In genomic region chr1:54338479-54338878, GRCh38 we compare ENCODE assay signal across 24 cellular contexts.
A peak's percentile ranks its signal among the peaks of the same experiment; 100 is the strongest.
DNase-seq lines count a peak whose midpoint lies in the region; ATAC-seq and TF ChIP-seq lines count a peak whose summit lies in the region.
"Had no signal": no experiment of that assay in that cellular context is flagged by ENCODE, and none has a peak within 500 bp of the region (broad histone marks: within the 10 kb centered on the region; RNA-seq: fewer than 3 reads in every experiment).

No MANE protein-coding gene starts in this region.

- H3K9ac ChIP-seq in trophoblast cell (ENCODE audit: low read length) = no peak overlapping the region

- H4K12ac ChIP-seq in trophoblast cell (ENCODE audit: low read depth, low read length) = no peak overlapping the region

- H2AFZ ChIP-seq in trophoblast cell (ENCODE audit: insufficient read depth, low read length, poor library complexity) = no peak overlapping the region

- no peak overlapping the region for H3K18ac ChIP-seq in trophoblast cell (ENCODE audit: low read length)

- H3K36me3 Mint-ChIP-seq in activated CD8-positive, alpha-beta T cell treated with anti-CD3 and anti-CD28 coated beads, Interleukin-2, amount 10 ng/mL, durations not matched to agents 7 days and 5 days (ENCODE audit: low read depth) = peaks cover 14% of the 10 kb centered on the region
- peaks cover 5% of the 10 kb centered on the region for H3K36me3 Mint-ChIP-seq in activated CD8-positive, alpha-beta T cell treated with anti-CD3 and anti-CD28 coated beads for 36 hours (ENCODE audit: low read depth)
- peaks cover 6% of the 10 kb centered on the region for H3K36me3 Mint-ChIP-seq in endothelial cell (ENCODE audit: low read depth, unreplicated experiment)

- no peak overlapping the region for H4K91ac ChIP-seq in trophoblast cell (ENCODE audit: low read depth, low read length)

- H3K79me1 ChIP-seq in trophoblast cell (ENCODE audit: low read length) = peaks cover 10% of the 10 kb centered on the region

- H3K4me2 ChIP-seq in trophoblast cell (ENCODE audit: low read length) = no peak overlapping the region

- WGBS in trophoblast cell (ENCODE audit: extremely low coverage, insufficient coverage, insufficient read length) = no CpG with 5 or more reads among the region's 7 CpGs
- 94% methylated on average over 5 of the region's 7 CpGs for WGBS in right lobe of liver (ENCODE audit: insufficient coverage, low coverage, low lambda C conversion rate, missing lambda C conversion rate)

- CTCF ChIA-PET in activated CD8-positive, alpha-beta T cell treated with anti-CD3 and anti-CD28 coated beads, Interleukin-2, amount 10 ng/mL, durations not matched to agents 7 days and 5 days (lab: Charles Lee) = interaction anchor here (1.1 kb wide), 2 partner anchors 12 to 256 kb away, joined by 3 to 5 read pairs; no protein-coding TSS in a partner anchor
- CTCF ChIA-PET in activated CD8-positive, alpha-beta T cell treated with anti-CD3 and anti-CD28 coated beads for 36 hours (lab: Charles Lee) = interaction anchor here (1.1 to 1.2 kb wide), 2 partner anchors 12 to 170 kb away, joined by 3 to 5 read pairs; no protein-coding TSS in a partner anchor

- no peaks in the 10 kb centered on the region for H3K9me3 Mint-ChIP-seq in activated CD8-positive, alpha-beta T cell treated with anti-CD3 and anti-CD28 coated beads, Interleukin-2, amount 10 ng/mL, durations not matched to agents 7 days and 5 days (ENCODE audit: insufficient read depth)
- no peaks in the 10 kb centered on the region for H3K9me3 Mint-ChIP-seq in activated CD8-positive, alpha-beta T cell treated with anti-CD3 and anti-CD28 coated beads for 36 hours
- no peaks in the 10 kb centered on the region for H3K9me3 Mint-ChIP-seq in endothelial cell (ENCODE audit: unreplicated experiment)
- H3K9me3 Mint-ChIP-seq: activated B cell treated with CpG ODN at 0.5 μM for 24 hours; activated naive CD8-positive, alpha-beta T cell treated with anti-CD3 and anti-CD28 coated beads, Interleukin-2, amount 50 U/mL, for 24 hours; dendritic cell treated with granulocyte-macrophage colony-stimulating factor and Interleukin-4, amounts not matched to agents 40 ng/mL and 50 ng/mL, for 4 days; stimulated activated naive CD8-positive, alpha-beta T cell treated with anti-CD3 and anti-CD28 coated beads, Interleukin-15, Interleukin-2, amounts not matched to agents 100 ng/mL and 50 ng/mL, for 24 hours had no signal

- POLR2A ChIA-PET in activated CD8-positive, alpha-beta T cell treated with anti-CD3 and anti-CD28 coated beads, Interleukin-2, amount 10 ng/mL, durations not matched to agents 7 days and 5 days (lab: Charles Lee) = no interaction called here
- POLR2A ChIA-PET in activated CD8-positive, alpha-beta T cell treated with anti-CD3 and anti-CD28 coated beads for 36 hours (lab: Charles Lee) = interaction anchor here (1.0 kb wide), 1 partner anchor 56 kb away, joined by 3 read pairs; no protein-coding TSS in a partner anchor

- no peak overlapping the region for H3K23ac ChIP-seq in trophoblast cell (ENCODE audit: low read length)

- no peak overlapping the region for H3K4me3 Mint-ChIP-seq in activated CD8-positive, alpha-beta T cell treated with anti-CD3 and anti-CD28 coated beads, Interleukin-2, amount 10 ng/mL, durations not matched to agents 7 days and 5 days
- no peak overlapping the region for H3K4me3 Mint-ChIP-seq in activated CD8-positive, alpha-beta T cell treated with anti-CD3 and anti-CD28 coated beads for 36 hours
- no peak overlapping the region for H3K4me3 Mint-ChIP-seq in endothelial cell (ENCODE audit: unreplicated experiment)
- H3K4me3 Mint-ChIP-seq: activated B cell treated with CpG ODN at 0.5 μM for 24 hours; activated naive CD8-positive, alpha-beta T cell treated with anti-CD3 and anti-CD28 coated beads, Interleukin-2, amount 50 U/mL, for 24 hours; dendritic cell treated with granulocyte-macrophage colony-stimulating factor and Interleukin-4, amounts not matched to agents 40 ng/mL and 50 ng/mL, for 4 days; stimulated activated naive CD8-positive, alpha-beta T cell treated with anti-CD3 and anti-CD28 coated beads, Interleukin-15, Interleukin-2, amounts not matched to agents 100 ng/mL and 50 ng/mL, for 24 hours had no signal

- H3K4me3 ChIP-seq in SJSA1 (no peak overlapping the region), trophoblast cell (ENCODE audit: low read depth, low read length) (no peak overlapping the region), right lobe of liver (no peak overlapping the region)
- H3K4me3 ChIP-seq: psoas muscle, upper lobe of left lung had no signal

- no peak overlapping the region for H4K8ac ChIP-seq in trophoblast cell (ENCODE audit: low read depth, low read length)

- H2BK12ac ChIP-seq in trophoblast cell (ENCODE audit: low read length) = no peak overlapping the region

- ATAC-seq in activated CD8-positive, alpha-beta T cell treated with anti-CD3 and anti-CD28 coated beads, Interleukin-2, amount 10 ng/mL, durations not matched to agents 7 days and 5 days = no peak
- ATAC-seq in activated CD8-positive, alpha-beta T cell treated with anti-CD3 and anti-CD28 coated beads for 36 hours = no peak
- no peak for ATAC-seq in HG03565 (IDR thresholded peaks at IDR 0.05; ENCODE audit: unreplicated experiment)
- no peak for ATAC-seq in right lobe of liver
- ATAC-seq: activated naive CD8-positive, alpha-beta T cell treated with anti-CD3 and anti-CD28 coated beads, Interleukin-2, amount 50 U/mL, for 24 hours; foreskin keratinocyte; PC-3; psoas muscle had no signal

- H3K9me3 ChIP-seq in SJSA1 (replicated peaks) (no peaks in the 10 kb centered on the region), trophoblast cell (ENCODE audit: insufficient read depth, low read depth, low read length) (no peaks in the 10 kb centered on the region), right lobe of liver (no peaks in the 10 kb centered on the region)
- H3K9me3 ChIP-seq: psoas muscle, upper lobe of left lung had no signal

- H3K36me3 ChIP-seq in SJSA1 (peaks cover 23% of the 10 kb centered on the region), trophoblast cell (ENCODE audit: control insufficient read depth in 1 of 2, insufficient read depth in 2 of 2, low read length in 2 of 2) (peaks cover 11 to 13% of the 10 kb centered on the region in 2 experiments), right lobe of liver (no peaks in the 10 kb centered on the region)
- H3K36me3 ChIP-seq: upper lobe of left lung had no signal

- no peak for TF ChIP-seq POLR2A in right lobe of liver (IDR thresholded peaks at IDR 0.05)

- intact Hi-C loops in activated CD8-positive, alpha-beta T cell treated with anti-CD3 and anti-CD28 coated beads for 36 hours (cut with micrococcal nuclease) = no loop called here
- intact Hi-C loops in right lobe of liver (cut with DNase I) = no loop called here

- H3K79me2 ChIP-seq in trophoblast cell (ENCODE audit: control insufficient read depth, insufficient read depth, low read length, poor library complexity) = peaks cover 6% of the 10 kb centered on the region

- no peak overlapping the region for H2AK5ac ChIP-seq in trophoblast cell (ENCODE audit: low read length)

- H3K14ac ChIP-seq in trophoblast cell (ENCODE audit: low read length) = no peak overlapping the region

- H3K4ac ChIP-seq in trophoblast cell (ENCODE audit: low read depth, low read length) = peak overlapping the region; percentile 10

- H3K27ac ChIP-seq in SJSA1 (peak overlapping the region; percentile 47), trophoblast cell (ENCODE audit: low read depth, low read length) (no peak overlapping the region), right lobe of liver (no peak overlapping the region)
- H3K27ac ChIP-seq: 22Rv1, epithelial cell of prostate, foreskin keratinocyte, psoas muscle had no signal

- no peak for DNase-seq in activated CD8-positive, alpha-beta T cell treated with anti-CD3 and anti-CD28 coated beads, Interleukin-2, amount 10 ng/mL, durations not matched to agents 7 days and 5 days
- DNase-seq in activated CD8-positive, alpha-beta T cell treated with anti-CD3 and anti-CD28 coated beads for 36 hours = no peak
- no peak for DNase-seq in SJSA1 (ENCODE audit: low read depth in 1 of 2, low spot score in 2 of 2)
- no peak for DNase-seq in endothelial cell (ENCODE audit: low spot score)
- DNase-seq in trophoblast cell = no peak
- no peak for DNase-seq in HuH-7.5 (ENCODE audit: low spot score)
- no peak for DNase-seq in right lobe of liver
- DNase-seq: activated B cell treated with CpG ODN at 0.5 μM for 24 hours; activated CD8-positive, alpha-beta memory T cell treated with anti-CD3 and anti-CD28 coated beads for 24 hours; activated naive CD8-positive, alpha-beta T cell treated with anti-CD3 and anti-CD28 coated beads, Interleukin-2, amount 50 U/mL, for 24 hours; activated T-cell treated with anti-CD3 and anti-CD28 coated beads, Interleukin-2, amount 50 U/mL, for 48 hours; Calu3; foreskin keratinocyte; KG1; NCI-H1694; PC-3; psoas muscle; stimulated activated CD4-positive, alpha-beta T cell treated with anti-CD3 and anti-CD28 coated beads, Interleukin-2, amount 100 ng/mL, for 48 hours; upper lobe of left lung had no signal

- TF ChIP-seq CTCF in activated CD8-positive, alpha-beta T cell treated with anti-CD3 and anti-CD28 coated beads for 36 hours (IDR thresholded peaks at IDR 0.05) = no peak
- TF ChIP-seq CTCF in endothelial cell (IDR thresholded peaks at IDR 0.05; ENCODE audit: unreplicated experiment) (no peak), right lobe of liver (IDR thresholded peaks at IDR 0.05) (no peak)

- no peak overlapping the region for H2BK120ac ChIP-seq in trophoblast cell (ENCODE audit: insufficient read depth, low read length, poor library complexity)

- H3K27me3 Mint-ChIP-seq in activated CD8-positive, alpha-beta T cell treated with anti-CD3 and anti-CD28 coated beads, Interleukin-2, amount 10 ng/mL, durations not matched to agents 7 days and 5 days (ENCODE audit: low read depth) = no peaks in the 10 kb centered on the region
- no peaks in the 10 kb centered on the region for H3K27me3 Mint-ChIP-seq in activated CD8-positive, alpha-beta T cell treated with anti-CD3 and anti-CD28 coated beads for 36 hours
- peaks cover 4% of the 10 kb centered on the region for H3K27me3 Mint-ChIP-seq in endothelial cell (ENCODE audit: unreplicated experiment)
- H3K27me3 Mint-ChIP-seq: activated B cell treated with CpG ODN at 0.5 μM for 24 hours; activated naive CD8-positive, alpha-beta T cell treated with anti-CD3 and anti-CD28 coated beads, Interleukin-2, amount 50 U/mL, for 24 hours; dendritic cell treated with granulocyte-macrophage colony-stimulating factor and Interleukin-4, amounts not matched to agents 40 ng/mL and 50 ng/mL, for 4 days; stimulated activated naive CD8-positive, alpha-beta T cell treated with anti-CD3 and anti-CD28 coated beads, Interleukin-15, Interleukin-2, amounts not matched to agents 100 ng/mL and 50 ng/mL, for 24 hours had no signal

- peaks cover 21% of the 10 kb centered on the region for H3K4me1 Mint-ChIP-seq in activated CD8-positive, alpha-beta T cell treated with anti-CD3 and anti-CD28 coated beads, Interleukin-2, amount 10 ng/mL, durations not matched to agents 7 days and 5 days (ENCODE audit: low read depth)
- H3K4me1 Mint-ChIP-seq in activated CD8-positive, alpha-beta T cell treated with anti-CD3 and anti-CD28 coated beads for 36 hours (ENCODE audit: low read depth) = peaks cover 40% of the 10 kb centered on the region
- peaks cover 72% of the 10 kb centered on the region for H3K4me1 Mint-ChIP-seq in endothelial cell (ENCODE audit: unreplicated experiment)

- H2BK5ac ChIP-seq in trophoblast cell (ENCODE audit: low read depth, low read length, poor library complexity) = no peak overlapping the region

- H3K4me1 ChIP-seq in SJSA1 (replicated peaks) = peaks cover 56% of the 10 kb centered on the region
- peaks cover 23 to 33% of the 10 kb centered on the region in 2 experiments for H3K4me1 ChIP-seq in trophoblast cell (ENCODE audit: control insufficient read depth in 1 of 2, insufficient read depth in 2 of 2, low read length in 2 of 2)
- H3K4me1 ChIP-seq in right lobe of liver = peaks cover 0 to 5% (median 0%) of the 10 kb centered on the region in 4 donors

- H3K27me3 ChIP-seq in SJSA1 (replicated peaks) (no peaks in the 10 kb centered on the region), trophoblast cell (ENCODE audit: insufficient read depth, low read length) (no peaks in the 10 kb centered on the region), right lobe of liver (no peaks in the 10 kb centered on the region)
- H3K27me3 ChIP-seq: foreskin keratinocyte, upper lobe of left lung had no signal

- H3K27ac Mint-ChIP-seq in activated CD8-positive, alpha-beta T cell treated with anti-CD3 and anti-CD28 coated beads, Interleukin-2, amount 10 ng/mL, durations not matched to agents 7 days and 5 days = peak overlapping the region; percentile 21
- no peak overlapping the region for H3K27ac Mint-ChIP-seq in activated CD8-positive, alpha-beta T cell treated with anti-CD3 and anti-CD28 coated beads for 36 hours
- H3K27ac Mint-ChIP-seq in endothelial cell (ENCODE audit: unreplicated experiment) = peak overlapping the region; percentile 34
- H3K27ac Mint-ChIP-seq: activated B cell treated with CpG ODN at 0.5 μM for 24 hours; activated naive CD8-positive, alpha-beta T cell treated with anti-CD3 and anti-CD28 coated beads, Interleukin-2, amount 50 U/mL, for 24 hours; dendritic cell treated with granulocyte-macrophage colony-stimulating factor and Interleukin-4, amounts not matched to agents 40 ng/mL and 50 ng/mL, for 4 days; stimulated activated naive CD8-positive, alpha-beta T cell treated with anti-CD3 and anti-CD28 coated beads, Interleukin-15, Interleukin-2, amounts not matched to agents 100 ng/mL and 50 ng/mL, for 24 hours had no signal
